In genomic region chr6:56708810-56709597, GRCh38 we compare ENCODE assay signal across 8 cellular contexts.
DNase-seq lines count a peak whose midpoint lies in the region; ATAC-seq and TF ChIP-seq lines count a peak whose summit lies in the region.

No MANE protein-coding gene starts in this region.

- H3F3A ChIP-seq in OCI-LY1 (ENCODE audit: insufficient read depth, low read length), result no peaks in the 10 kb centered on the region

- intact Hi-C loops in Caco-2 (cut with micrococcal nuclease; ENCODE audit: unreplicated experiment), result loop anchor here (1.0 kb wide), 4 partner anchors 33 to 142 kb away; no protein-coding TSS in a partner anchor

- H3K36me3 Mint-ChIP-seq in Caco-2 (ENCODE audit: insufficient read depth, unreplicated experiment), result no peaks in the 10 kb centered on the region
- no peaks in the 10 kb centered on the region for H3K36me3 Mint-ChIP-seq in stimulated activated naive B cell treated with anti-CD40 and anti-IgM and Interleukin-4, amounts not matched to agents 10 μg/mL and 1 μg/mL and 100 μg/mL, for 72 hours
- H3K36me3 Mint-ChIP-seq in stimulated activated memory B cell treated with anti-CD40 and anti-IgM and Interleukin-4, amounts not matched to agents 10 μg/mL and 1 μg/mL and 100 μg/mL, for 72 hours, result no peaks in the 10 kb centered on the region

- TF ChIP-seq CTCF in Caco-2 (IDR thresholded peaks at IDR 0.05; ENCODE audit: insufficient read depth in 1 of 2, low read depth in 1 of 2, low read length in 1 of 2, severe bottlenecking in 1 of 2, unreplicated experiment in 1 of 2) (peak; percentile 30 to 37), OCI-LY1 (IDR thresholded peaks at IDR 0.05; ENCODE audit: low read length) (peak; percentile 66)

- no peaks in the 10 kb centered on the region for H3K79me2 ChIP-seq in OCI-LY1 (ENCODE audit: insufficient read depth, low read length)

- DNase-seq in Caco-2 (peak in 1 of 2 experiments; percentile 33), dermis blood vessel endothelial cell (peak; percentile 76), midbrain (lab: John Stamatoyannopoulos, UW) (peak; percentile 57), occipital lobe (lab: John Stamatoyannopoulos, UW) (no peak)
- no peak for DNase-seq in stimulated activated naive B cell treated with anti-CD40 and anti-IgM and Interleukin-4, amounts not matched to agents 10 μg/mL and 1 μg/mL and 100 μg/mL, for 72 hours

- H3K27me3 Mint-ChIP-seq in Caco-2 (ENCODE audit: insufficient read depth, unreplicated experiment), result no peaks in the 10 kb centered on the region
- no peaks in the 10 kb centered on the region for H3K27me3 Mint-ChIP-seq in stimulated activated naive B cell treated with anti-CD40 and anti-IgM and Interleukin-4, amounts not matched to agents 10 μg/mL and 1 μg/mL and 100 μg/mL, for 72 hours
- H3K27me3 Mint-ChIP-seq in stimulated activated memory B cell treated with anti-CD40 and anti-IgM and Interleukin-4, amounts not matched to agents 10 μg/mL and 1 μg/mL and 100 μg/mL, for 72 hours, result no peaks in the 10 kb centered on the region

- BruUV-seq in Caco-2 (replicated peaks; lab: Mats Ljungman, UMichigan), result no TSS peak

- H3K9me3 ChIP-seq in Caco-2 (no peaks in the 10 kb centered on the region), OCI-LY1 (ENCODE audit: low read length) (no peaks in the 10 kb centered on the region)

- no peak overlapping the region for H2AFZ ChIP-seq in OCI-LY1 (ENCODE audit: low read length)

- H3K9me2 ChIP-seq in OCI-LY1 (ENCODE audit: low read depth, low read length), result no peaks in the 10 kb centered on the region

- H3K27me3 ChIP-seq in Caco-2 (replicated peaks; ENCODE audit: control insufficient read depth, insufficient read depth, low read length) (no peaks in the 10 kb centered on the region), OCI-LY1 (ENCODE audit: insufficient read depth, low read length) (no peaks in the 10 kb centered on the region)

- no peak overlapping the region for H3K4me2 ChIP-seq in OCI-LY1 (ENCODE audit: low read length)

- ATAC-seq in HG03175 (IDR thresholded peaks at IDR 0.05; ENCODE audit: unreplicated experiment), result peak; percentile 45
- no peak for ATAC-seq in stimulated activated naive B cell treated with anti-CD40 and anti-IgM and Interleukin-4, amounts not matched to agents 10 μg/mL and 1 μg/mL and 100 μg/mL, for 72 hours (replicated peaks)
- ATAC-seq in stimulated activated memory B cell treated with anti-CD40 and anti-IgM and Interleukin-4, amounts not matched to agents 10 μg/mL and 1 μg/mL and 100 μg/mL, for 72 hours, result no peak

- H4K20me1 ChIP-seq in OCI-LY1 (ENCODE audit: insufficient read depth, low read length), result no peaks in the 10 kb centered on the region

- no peak overlapping the region for H3K9ac ChIP-seq in OCI-LY1 (ENCODE audit: low read length)

- H3K27ac ChIP-seq in OCI-LY1 (ENCODE audit: low read depth, low read length, poor library complexity, severe bottlenecking), result no peak overlapping the region

- H3K36me3 ChIP-seq in Caco-2 (ENCODE audit: control insufficient read depth, insufficient read depth, low read length), result no peaks in the 10 kb centered on the region
- no peaks in the 10 kb centered on the region for H3K36me3 ChIP-seq in OCI-LY1 (ENCODE audit: insufficient read depth, low read length)

- H3K9me3 Mint-ChIP-seq in Caco-2 (ENCODE audit: unreplicated experiment), result no peaks in the 10 kb centered on the region
- H3K9me3 Mint-ChIP-seq in stimulated activated naive B cell treated with anti-CD40 and anti-IgM and Interleukin-4, amounts not matched to agents 10 μg/mL and 1 μg/mL and 100 μg/mL, for 72 hours, result no peaks in the 10 kb centered on the region
- no peaks in the 10 kb centered on the region for H3K9me3 Mint-ChIP-seq in stimulated activated memory B cell treated with anti-CD40 and anti-IgM and Interleukin-4, amounts not matched to agents 10 μg/mL and 1 μg/mL and 100 μg/mL, for 72 hours

- CTCF ChIA-PET in Caco-2 (lab: Charles Lee), result interaction anchor here (1.4 kb wide), 1 partner anchor 48 kb away, joined by 7 read pairs; no protein-coding TSS in a partner anchor

- no peak overlapping the region for H3K27ac Mint-ChIP-seq in Caco-2 (ENCODE audit: unreplicated experiment)
- H3K27ac Mint-ChIP-seq in stimulated activated naive B cell treated with anti-CD40 and anti-IgM and Interleukin-4, amounts not matched to agents 10 μg/mL and 1 μg/mL and 100 μg/mL, for 72 hours, result no peak overlapping the region
- no peak overlapping the region for H3K27ac Mint-ChIP-seq in stimulated activated memory B cell treated with anti-CD40 and anti-IgM and Interleukin-4, amounts not matched to agents 10 μg/mL and 1 μg/mL and 100 μg/mL, for 72 hours

- POLR2A ChIA-PET in Caco-2 (lab: Charles Lee), result no interaction called here

- no peak overlapping the region for H3K4me3 Mint-ChIP-seq in Caco-2 (ENCODE audit: unreplicated experiment)
- H3K4me3 Mint-ChIP-seq in stimulated activated naive B cell treated with anti-CD40 and anti-IgM and Interleukin-4, amounts not matched to agents 10 μg/mL and 1 μg/mL and 100 μg/mL, for 72 hours, result no peak overlapping the region
- H3K4me3 Mint-ChIP-seq in stimulated activated memory B cell treated with anti-CD40 and anti-IgM and Interleukin-4, amounts not matched to agents 10 μg/mL and 1 μg/mL and 100 μg/mL, for 72 hours, result no peak overlapping the region

- peaks cover 19% of the 10 kb centered on the region for H3K4me1 Mint-ChIP-seq in Caco-2 (ENCODE audit: low read depth, unreplicated experiment)
- no peaks in the 10 kb centered on the region for H3K4me1 Mint-ChIP-seq in stimulated activated naive B cell treated with anti-CD40 and anti-IgM and Interleukin-4, amounts not matched to agents 10 μg/mL and 1 μg/mL and 100 μg/mL, for 72 hours
- no peaks in the 10 kb centered on the region for H3K4me1 Mint-ChIP-seq in stimulated activated memory B cell treated with anti-CD40 and anti-IgM and Interleukin-4, amounts not matched to agents 10 μg/mL and 1 μg/mL and 100 μg/mL, for 72 hours

- H3K4me3 ChIP-seq in Caco-2 (ENCODE audit: low read depth, low read length), result no peak overlapping the region
- no peak overlapping the region for H3K4me3 ChIP-seq in OCI-LY1 (ENCODE audit: low read depth, low read length, poor library complexity, severe bottlenecking)

- H3K4me1 ChIP-seq in Caco-2 (peaks cover 22% of the 10 kb centered on the region), OCI-LY1 (ENCODE audit: insufficient read depth, low read length, severe bottlenecking) (no peaks in the 10 kb centered on the region)

Comparison
In these comparisons a context has a peak if more than half of its experiments do, and no peak if none do; other contexts are left out.
1. DNase-seq: peak in dermis blood vessel endothelial cell (single experiment) and midbrain (single experiment); none in stimulated activated naive B cell treated with anti-CD40 and anti-IgM and Interleukin-4, amounts not matched to agents 10 μg/mL and 1 μg/mL and 100 μg/mL, for 72 hours (single experiment) and occipital lobe (single experiment).